Comparison of ENCODE assay signal across 15 cellular contexts in the genomic region with DNA sequence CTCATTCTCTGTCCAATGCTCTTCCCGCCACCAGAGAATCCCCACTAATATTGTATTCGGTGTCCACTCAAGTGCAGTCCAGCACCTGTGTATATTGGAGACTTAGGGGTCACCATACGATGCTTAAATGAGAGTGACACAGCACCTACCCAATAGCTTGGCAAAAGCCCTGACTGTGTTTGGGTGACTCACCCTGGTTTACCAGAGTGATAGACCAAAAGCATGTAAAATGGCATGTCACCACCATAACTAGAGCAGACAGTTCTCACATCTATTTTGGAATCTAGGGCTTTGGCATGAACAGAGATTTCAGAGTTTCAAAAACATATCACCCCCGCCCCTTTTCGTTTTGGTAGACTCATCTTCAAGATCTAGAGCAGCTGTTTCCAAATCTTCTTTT.
DNase-seq lines count a peak whose midpoint lies in the region; ATAC-seq, FAIRE-seq and TF ChIP-seq lines count a peak whose summit lies in the region.
"Had no signal": no experiment of that assay in that cellular context is flagged by ENCODE, and none has a peak within 500 bp of the region (broad histone marks: within the 10 kb centered on the region; RNA-seq: fewer than 3 reads in every experiment).

No MANE protein-coding gene starts in this region.

- no peaks in the 10 kb centered on the region for H3K79me2 ChIP-seq in SK-N-SH (ENCODE audit: insufficient read depth)

- H3K9me3 ChIP-seq in SK-N-SH = no peaks in the 10 kb centered on the region
- H3K9me3 ChIP-seq: colonic mucosa, left lung had no signal

- H3K4me2 ChIP-seq in SK-N-SH = 0 out of 2 replicates have a peak overlapping the region, but pooled peaks have one; percentile 69

- TF ChIP-seq CTCF in SK-N-SH (IDR thresholded peaks at IDR 0.05) = no peak
- no peak for TF ChIP-seq CTCF in foreskin fibroblast (IDR thresholded peaks at IDR 0.05; ENCODE audit: low read depth, low read length)

- H3K27ac ChIP-seq in SK-N-SH (ENCODE audit: low read depth in 2 of 2, low read length in 1 of 2) = peak overlapping the region in 1 of 2 experiments; percentile 96; a peak in 2 of 4 replicates

- no peaks in the 10 kb centered on the region for H3K27me3 ChIP-seq in SK-N-SH (ENCODE audit: insufficient read depth)
- H3K27me3 ChIP-seq: colonic mucosa, left lung had no signal

- CTCF ChIA-PET in SK-N-SH (lab: Yijun Ruan, JAX) = interaction anchor here (0.7 to 3.0 kb wide), 3 partner anchors 14 to 77 kb away, joined by 3 to 10 read pairs (median 3); no protein-coding TSS in a partner anchor

- no peaks in the 10 kb centered on the region for H3K9me2 ChIP-seq in SK-N-SH

- ATAC-seq in left cardiac atrium (peak; percentile 35 to 66), Right ventricle myocardium inferior (no peak)
- ATAC-seq in activated CD4-positive, CD25-positive, alpha-beta regulatory T cell treated with anti-CD3 and anti-CD28 coated beads, Interleukin-2, amount 50 U/mL, for 24 hours = no peak
- ATAC-seq: HCT116 had no signal

- DNase-seq in left cardiac atrium (no peak), Right ventricle myocardium inferior (ENCODE audit: missing footprints) (no peak), SK-N-SH (no peak), foreskin fibroblast (peak; percentile 47 to 61), urothelium cell line (ENCODE audit: low spot score) (peak; percentile 20), cortex of kidney (lab: John Stamatoyannopoulos, UW) (no peak), NCI-H187 (lab: John Stamatoyannopoulos, UW) (no peak)
- DNase-seq: activated CD4-positive, alpha-beta memory T cell treated with anti-CD3 and anti-CD28 coated beads for 36 hours; erythroblast; left lung; NCI-H1048; substantia nigra had no signal

- H3K4me3 ChIP-seq in SK-N-SH (ENCODE audit: low read depth in 2 of 2, low read length in 1 of 2) (no peak overlapping the region), foreskin fibroblast (ENCODE audit: low read depth in 1 of 2, low read length in 2 of 2) (no peak overlapping the region)
- H3K4me3 ChIP-seq: colonic mucosa, left lung had no signal

- peaks cover 0 to 3% of the 10 kb centered on the region in 2 experiments for H3K36me3 ChIP-seq in SK-N-SH (replicated peaks in 1 of 2; ENCODE audit: control insufficient read depth in 1 of 2, insufficient read depth in 2 of 2, low read length in 1 of 2)
- H3K36me3 ChIP-seq: colonic mucosa, left lung had no signal

- H3K9ac ChIP-seq in SK-N-SH = no peak overlapping the region

- no peak for FAIRE-seq in urothelium cell line (lab: Jason Lieb, UNC)

- no peak for TF ChIP-seq EP300 in SK-N-SH (IDR thresholded peaks at IDR 0.05; ENCODE audit: borderline replicate concordance in 1 of 2, low read depth in 1 of 2, low read length in 1 of 2)

- peaks cover 22% of the 10 kb centered on the region for H3F3A ChIP-seq in SK-N-SH (replicated peaks; ENCODE audit: insufficient read depth)

- no peak for TF ChIP-seq RAD21 in SK-N-SH (IDR thresholded peaks at IDR 0.05; ENCODE audit: low read length)

- no peak overlapping the region for H2AFZ ChIP-seq in SK-N-SH (ENCODE audit: low read depth)

- no peaks in the 10 kb centered on the region for H4K20me1 ChIP-seq in SK-N-SH (ENCODE audit: insufficient read depth)

- intact Hi-C loops in left cardiac atrium (cut with DNase I) = no loop called here
- intact Hi-C loops in Right ventricle myocardium inferior (cut with DNase I) = loop anchor here (5.0 kb wide), 1 partner anchor 37 kb away; no protein-coding TSS in a partner anchor

- 74% methylated on average over 5 of the region's 5 CpGs for WGBS in SK-N-SH (ENCODE audit: low lambda C conversion rate)

- POLR2A ChIA-PET in SK-N-SH (lab: Yijun Ruan, JAX) = interaction anchor here (1.8 kb wide), 1 partner anchor 24 kb away, joined by 4 read pairs; no protein-coding TSS in a partner anchor

- peaks cover 19 to 22% of the 10 kb centered on the region in 2 experiments for H3K4me1 ChIP-seq in SK-N-SH (ENCODE audit: control insufficient read depth in 1 of 2, insufficient read depth in 2 of 2, low read depth in 1 of 2, low read length in 1 of 2)

TF ChIP-seq in SK-N-SH, 30 proteins besides CTCF, POLR2A, EP300 and RAD21:
- TF ChIP-seq CHD2 (IDR thresholded peaks at IDR 0.05; ENCODE audit: low read length, partially characterized antibody) (no peak), ZBTB33 (IDR thresholded peaks at IDR 0.05; ENCODE audit: borderline replicate concordance, low read depth) (no peak), NRF1 (IDR thresholded peaks at IDR 0.05; ENCODE audit: low read depth, low read length) (no peak)
- TF ChIP-seq, protein P1, sequence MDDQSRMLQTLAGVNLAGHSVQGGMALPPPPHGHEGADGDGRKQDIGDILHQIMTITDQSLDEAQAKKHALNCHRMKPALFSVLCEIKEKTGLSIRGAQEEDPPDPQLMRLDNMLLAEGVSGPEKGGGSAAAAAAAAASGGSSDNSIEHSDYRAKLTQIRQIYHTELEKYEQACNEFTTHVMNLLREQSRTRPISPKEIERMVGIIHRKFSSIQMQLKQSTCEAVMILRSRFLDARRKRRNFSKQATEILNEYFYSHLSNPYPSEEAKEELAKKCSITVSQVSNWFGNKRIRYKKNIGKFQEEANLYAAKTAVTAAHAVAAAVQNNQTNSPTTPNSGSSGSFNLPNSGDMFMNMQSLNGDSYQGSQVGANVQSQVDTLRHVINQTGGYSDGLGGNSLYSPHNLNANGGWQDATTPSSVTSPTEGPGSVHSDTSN (IDR thresholded peaks at IDR 0.05) = peak; percentile 27; the same call in 1 of the 2 replicates
TF ChIP-seq in SK-N-SH: peak in this region for 1.

Comparison
In these comparisons a context has a peak if more than half of its experiments do, and no peak if none do; other contexts are left out.
1. ATAC-seq: peak in left cardiac atrium (2 of 2); none in Right ventricle myocardium inferior (single experiment) and activated CD4-positive, CD25-positive, alpha-beta regulatory T cell treated with anti-CD3 and anti-CD28 coated beads, Interleukin-2, amount 50 U/mL, for 24 hours (0 of 2).
2. DNase-seq: peak in foreskin fibroblast (2 of 2) and urothelium cell line (single experiment); none in left cardiac atrium (single experiment), Right ventricle myocardium inferior (single experiment), SK-N-SH (single experiment), cortex of kidney (single experiment) and NCI-H187 (0 of 2).